ENCODE assay signal across 22 cellular contexts in the genomic region with DNA sequence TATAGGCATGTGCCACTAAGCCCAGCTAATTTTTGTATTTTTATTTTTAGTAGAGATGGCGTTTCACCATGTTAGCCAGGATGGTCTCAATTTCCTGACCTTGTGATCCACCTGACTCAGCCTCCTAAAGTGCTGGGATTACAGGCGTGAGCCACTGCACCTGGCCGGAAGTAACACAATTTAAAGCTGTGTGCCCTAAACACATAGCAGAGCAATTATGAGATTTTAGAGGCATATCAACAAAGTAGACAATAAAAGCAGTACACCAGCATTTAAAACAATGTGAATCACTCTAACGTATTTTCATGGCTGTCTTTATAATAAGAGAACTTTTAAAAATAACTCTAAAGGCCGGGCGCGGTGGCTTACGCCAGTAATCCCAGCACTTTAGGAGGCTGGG.
"Had no signal": no experiment of that assay in that cellular context is flagged by ENCODE, and none has a peak within 500 bp of the region (broad histone marks: within the 10 kb centered on the region; RNA-seq: fewer than 3 reads in every experiment).

No MANE protein-coding gene starts in this region.

- H3K27ac ChIP-seq: coronary artery, esophagus squamous epithelium, heart right ventricle, lower lobe of right lung, pancreas, skin epidermis, suprapubic skin, vagina had no signal

- H3K27me3 ChIP-seq: esophagus squamous epithelium, heart right ventricle, neutrophil, pancreas, suprapubic skin, vagina had no signal

- H3K4me1 ChIP-seq: esophagus squamous epithelium, lower lobe of right lung, pancreas, suprapubic skin, vagina had no signal

- H3K9me3 ChIP-seq: esophagus squamous epithelium, heart right ventricle, lower lobe of right lung, neutrophil, pancreas, suprapubic skin, vagina had no signal

- ATAC-seq: effector memory CD8-positive, alpha-beta T cell; heart right ventricle; left cardiac atrium; left ventricle myocardium superior; lower lobe of right lung; natural killer cell; pancreas; right cardiac atrium; stimulated activated naive B cell treated with anti-CD40 and anti-IgM and Interleukin-4, amounts not matched to agents 10 μg/mL and 1 μg/mL and 100 μg/mL, for 72 hours had no signal

- DNase-seq: effector memory CD8-positive, alpha-beta T cell; erythroblast; esophagus squamous epithelium; foreskin melanocyte; glutamatergic neuron; heart right ventricle; hippocampal formation; left cardiac atrium; left ventricle myocardium superior; lower lobe of right lung; natural killer cell; pancreas; right cardiac atrium; stimulated activated CD4-positive, alpha-beta T cell treated with anti-CD3 and anti-CD28 coated beads, Interleukin-15, amount 100 ng/mL, for 24 hours; stimulated activated CD4-positive, alpha-beta T cell treated with anti-CD3 and anti-CD28 coated beads, Interleukin-2, amount 100 ng/mL, for 48 hours; stimulated activated naive B cell treated with anti-CD40 and anti-IgM and Interleukin-4, amounts not matched to agents 10 μg/mL and 1 μg/mL and 100 μg/mL, for 72 hours; trophoblast cell had no signal

- H3K4me3 ChIP-seq: coronary artery, esophagus squamous epithelium, heart right ventricle, lower lobe of right lung, pancreas, skin epidermis, suprapubic skin, vagina had no signal
